Comparison of ENCODE assay signal across 1 cellular context in the genomic region with DNA sequence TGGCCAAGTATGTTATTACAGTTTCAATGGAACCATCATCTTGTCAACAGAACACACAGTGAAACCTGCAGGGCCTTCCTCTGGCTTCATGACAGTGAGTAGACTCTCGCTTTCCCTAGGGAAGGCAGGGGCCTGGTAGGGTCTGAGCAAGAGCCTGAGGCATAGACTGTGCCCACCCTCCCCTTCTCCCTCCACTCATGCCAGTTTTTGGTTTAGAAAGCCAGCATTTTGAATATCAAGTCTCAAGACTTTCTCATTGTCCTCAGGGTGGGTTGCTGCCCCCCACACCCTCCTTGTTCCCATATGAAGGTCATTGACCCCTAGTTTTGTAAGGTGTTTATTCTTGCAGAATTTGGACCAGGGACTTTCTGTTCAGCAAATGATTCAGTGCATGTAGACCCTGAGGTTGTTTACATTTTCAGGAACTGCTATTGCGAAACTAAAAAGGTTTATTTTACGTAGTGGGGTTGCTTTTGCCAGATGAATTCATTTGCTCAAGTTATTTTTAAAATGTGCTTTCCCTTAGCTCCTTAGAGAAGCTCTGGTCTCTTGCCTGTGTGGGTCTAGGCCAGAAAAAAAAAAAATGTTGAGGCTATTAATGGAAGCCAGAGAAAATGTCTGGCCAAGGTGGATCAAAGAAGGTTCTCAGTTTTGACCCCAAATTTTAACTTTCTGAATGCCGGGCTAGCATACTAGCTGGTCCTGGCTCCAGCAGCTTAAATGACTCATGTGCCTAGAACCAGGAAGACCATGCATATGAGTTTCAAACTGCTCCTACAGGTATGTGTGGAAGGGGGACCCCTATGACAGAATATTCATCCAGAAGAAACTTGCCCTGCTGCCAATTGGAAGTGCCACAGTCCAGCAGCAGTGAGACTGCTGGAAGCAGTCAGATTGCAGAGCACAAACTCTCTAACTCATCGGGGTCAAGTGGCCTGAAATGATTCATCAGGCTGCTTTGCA.
TF ChIP-seq lines count a peak whose summit lies in the region.

No MANE protein-coding gene starts in this region.

TF ChIP-seq in HepG2, 621 proteins besides CTCF, POLR2A, EP300 and RAD21 (continued from another document and continues in another):
- TF ChIP-seq ZNF678 (CRISPR knock-in tag; IDR thresholded peaks at IDR 0.05) (no peak), ZSCAN5A (CRISPR knock-in tag; IDR thresholded peaks at IDR 0.05; ENCODE audit: borderline replicate concordance) (no peak), NRL (CRISPR knock-in tag; IDR thresholded peaks at IDR 0.05; ENCODE audit: borderline replicate concordance) (no peak), ZSCAN29 (CRISPR knock-in tag; conservative IDR thresholded peaks at IDR 0.05) (no peak), ARHGAP35 (CRISPR knock-in tag; IDR thresholded peaks at IDR 0.05; ENCODE audit: borderline replicate concordance) (no peak), FOXO1 (CRISPR knock-in tag; IDR thresholded peaks at IDR 0.05) (peak; percentile 74; the same call in 1 of the 2 replicates), PHF8 (CRISPR knock-in tag; IDR thresholded peaks at IDR 0.05) (no peak), NR3C1 (CRISPR knock-in tag; IDR thresholded peaks at IDR 0.05) (no peak), PHB2 (IDR thresholded peaks at IDR 0.05; ENCODE audit: partially characterized antibody) (no peak), NFIC (IDR thresholded peaks at IDR 0.05; ENCODE audit: low read length) (peak; percentile 59; the same call in 1 of the 2 replicates), ZNF451 (CRISPR knock-in tag; IDR thresholded peaks at IDR 0.05) (no peak), DPF2 (CRISPR knock-in tag; IDR thresholded peaks at IDR 0.05; ENCODE audit: borderline replicate concordance, low read depth) (peak; percentile 75), ZNF253 (CRISPR knock-in tag; IDR thresholded peaks at IDR 0.05; ENCODE audit: borderline replicate concordance) (no peak), SKIL (CRISPR knock-in tag; IDR thresholded peaks at IDR 0.05; ENCODE audit: borderline replicate concordance) (0 out of 2 replicates have a peak, but pooled peaks have one; percentile 18), RXRA (CRISPR knock-in tag; IDR thresholded peaks at IDR 0.05) (peak; percentile 70; the same call in 1 of the 2 replicates), LCORL (IDR thresholded peaks at IDR 0.05) (no peak), LCORL (CRISPR knock-in tag; IDR thresholded peaks at IDR 0.05) (peak; percentile 68; the same call in 1 of the 2 replicates), FOXJ3 (CRISPR knock-in tag; IDR thresholded peaks at IDR 0.05; ENCODE audit: borderline replicate concordance) (peak; percentile 44; the same call in 1 of the 2 replicates), ZNF232 (CRISPR knock-in tag; IDR thresholded peaks at IDR 0.05; ENCODE audit: borderline replicate concordance) (no peak), EED (CRISPR knock-in tag; IDR thresholded peaks at IDR 0.05) (no peak), TEAD3 (CRISPR knock-in tag; optimal IDR thresholded peaks at IDR 0.05; ENCODE audit: borderline replicate concordance) (no peak), DR1 (CRISPR knock-in tag; IDR thresholded peaks at IDR 0.05) (no peak), ZBTB21 (CRISPR knock-in tag; IDR thresholded peaks at IDR 0.05) (no peak), PCBP2 (optimal IDR thresholded peaks at IDR 0.05; ENCODE audit: low read depth, low read length, poor library complexity, severe bottlenecking) (no peak), ZNF761 (CRISPR knock-in tag; conservative IDR thresholded peaks at IDR 0.05) (no peak), HHEX (CRISPR knock-in tag; IDR thresholded peaks at IDR 0.05) (no peak; the same call in 1 of the 2 replicates), ATF7 (IDR thresholded peaks at IDR 0.05) (no peak), ATF7 (CRISPR knock-in tag; IDR thresholded peaks at IDR 0.05) (no peak), ZNF275 (CRISPR knock-in tag; IDR thresholded peaks at IDR 0.05; ENCODE audit: borderline replicate concordance) (no peak), TCF12 (IDR thresholded peaks at IDR 0.05) (no peak), TCF12 (CRISPR knock-in tag; IDR thresholded peaks at IDR 0.05) (no peak), REL (CRISPR knock-in tag; conservative IDR thresholded peaks at IDR 0.05) (no peak), ATF3 (CRISPR knock-in tag; IDR thresholded peaks at IDR 0.05) (no peak), ZBTB26 (CRISPR knock-in tag; IDR thresholded peaks at IDR 0.05; ENCODE audit: borderline replicate concordance) (no peak), SNAI1 (CRISPR knock-in tag; IDR thresholded peaks at IDR 0.05; ENCODE audit: borderline replicate concordance) (no peak), TEF (CRISPR knock-in tag; IDR thresholded peaks at IDR 0.05) (no peak), FOXA3 (CRISPR knock-in tag; IDR thresholded peaks at IDR 0.05) (peak; percentile 94), JDP2 (CRISPR knock-in tag; IDR thresholded peaks at IDR 0.05; ENCODE audit: borderline replicate concordance) (no peak), HNF4A (CRISPR knock-in tag; IDR thresholded peaks at IDR 0.05) (peak; percentile 60), NCOR1 (IDR thresholded peaks at IDR 0.05; ENCODE audit: borderline replicate concordance, low read length) (peak; percentile 75; the same call in 1 of the 2 replicates), IRX3 (CRISPR knock-in tag; IDR thresholded peaks at IDR 0.05; ENCODE audit: borderline replicate concordance, low read depth) (no peak)
- TF ChIP-seq, protein P1, sequence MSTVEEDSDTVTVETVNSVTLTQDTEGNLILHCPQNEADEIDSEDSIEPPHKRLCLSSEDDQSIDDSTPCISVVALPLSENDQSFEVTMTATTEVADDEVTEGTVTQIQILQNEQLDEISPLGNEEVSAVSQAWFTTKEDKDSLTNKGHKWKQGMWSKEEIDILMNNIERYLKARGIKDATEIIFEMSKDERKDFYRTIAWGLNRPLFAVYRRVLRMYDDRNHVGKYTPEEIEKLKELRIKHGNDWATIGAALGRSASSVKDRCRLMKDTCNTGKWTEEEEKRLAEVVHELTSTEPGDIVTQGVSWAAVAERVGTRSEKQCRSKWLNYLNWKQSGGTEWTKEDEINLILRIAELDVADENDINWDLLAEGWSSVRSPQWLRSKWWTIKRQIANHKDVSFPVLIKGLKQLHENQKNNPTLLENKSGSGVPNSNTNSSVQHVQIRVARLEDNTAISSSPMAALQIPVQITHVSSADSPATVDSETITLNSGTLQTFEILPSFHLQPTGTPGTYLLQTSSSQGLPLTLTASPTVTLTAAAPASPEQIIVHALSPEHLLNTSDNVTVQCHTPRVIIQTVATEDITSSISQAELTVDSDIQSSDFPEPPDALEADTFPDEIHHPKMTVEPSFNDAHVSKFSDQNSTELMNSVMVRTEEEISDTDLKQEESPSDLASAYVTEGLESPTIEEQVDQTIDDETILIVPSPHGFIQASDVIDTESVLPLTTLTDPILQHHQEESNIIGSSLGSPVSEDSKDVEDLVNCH (CRISPR knock-in tag; IDR thresholded peaks at IDR 0.05) = no peak
- TF ChIP-seq, protein P2, sequence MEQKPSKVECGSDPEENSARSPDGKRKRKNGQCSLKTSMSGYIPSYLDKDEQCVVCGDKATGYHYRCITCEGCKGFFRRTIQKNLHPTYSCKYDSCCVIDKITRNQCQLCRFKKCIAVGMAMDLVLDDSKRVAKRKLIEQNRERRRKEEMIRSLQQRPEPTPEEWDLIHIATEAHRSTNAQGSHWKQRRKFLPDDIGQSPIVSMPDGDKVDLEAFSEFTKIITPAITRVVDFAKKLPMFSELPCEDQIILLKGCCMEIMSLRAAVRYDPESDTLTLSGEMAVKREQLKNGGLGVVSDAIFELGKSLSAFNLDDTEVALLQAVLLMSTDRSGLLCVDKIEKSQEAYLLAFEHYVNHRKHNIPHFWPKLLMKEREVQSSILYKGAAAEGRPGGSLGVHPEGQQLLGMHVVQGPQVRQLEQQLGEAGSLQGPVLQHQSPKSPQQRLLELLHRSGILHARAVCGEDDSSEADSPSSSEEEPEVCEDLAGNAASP (CRISPR knock-in tag; IDR thresholded peaks at IDR 0.05; ENCODE audit: borderline replicate concordance) = no peak
- TF ChIP-seq, protein P3, sequence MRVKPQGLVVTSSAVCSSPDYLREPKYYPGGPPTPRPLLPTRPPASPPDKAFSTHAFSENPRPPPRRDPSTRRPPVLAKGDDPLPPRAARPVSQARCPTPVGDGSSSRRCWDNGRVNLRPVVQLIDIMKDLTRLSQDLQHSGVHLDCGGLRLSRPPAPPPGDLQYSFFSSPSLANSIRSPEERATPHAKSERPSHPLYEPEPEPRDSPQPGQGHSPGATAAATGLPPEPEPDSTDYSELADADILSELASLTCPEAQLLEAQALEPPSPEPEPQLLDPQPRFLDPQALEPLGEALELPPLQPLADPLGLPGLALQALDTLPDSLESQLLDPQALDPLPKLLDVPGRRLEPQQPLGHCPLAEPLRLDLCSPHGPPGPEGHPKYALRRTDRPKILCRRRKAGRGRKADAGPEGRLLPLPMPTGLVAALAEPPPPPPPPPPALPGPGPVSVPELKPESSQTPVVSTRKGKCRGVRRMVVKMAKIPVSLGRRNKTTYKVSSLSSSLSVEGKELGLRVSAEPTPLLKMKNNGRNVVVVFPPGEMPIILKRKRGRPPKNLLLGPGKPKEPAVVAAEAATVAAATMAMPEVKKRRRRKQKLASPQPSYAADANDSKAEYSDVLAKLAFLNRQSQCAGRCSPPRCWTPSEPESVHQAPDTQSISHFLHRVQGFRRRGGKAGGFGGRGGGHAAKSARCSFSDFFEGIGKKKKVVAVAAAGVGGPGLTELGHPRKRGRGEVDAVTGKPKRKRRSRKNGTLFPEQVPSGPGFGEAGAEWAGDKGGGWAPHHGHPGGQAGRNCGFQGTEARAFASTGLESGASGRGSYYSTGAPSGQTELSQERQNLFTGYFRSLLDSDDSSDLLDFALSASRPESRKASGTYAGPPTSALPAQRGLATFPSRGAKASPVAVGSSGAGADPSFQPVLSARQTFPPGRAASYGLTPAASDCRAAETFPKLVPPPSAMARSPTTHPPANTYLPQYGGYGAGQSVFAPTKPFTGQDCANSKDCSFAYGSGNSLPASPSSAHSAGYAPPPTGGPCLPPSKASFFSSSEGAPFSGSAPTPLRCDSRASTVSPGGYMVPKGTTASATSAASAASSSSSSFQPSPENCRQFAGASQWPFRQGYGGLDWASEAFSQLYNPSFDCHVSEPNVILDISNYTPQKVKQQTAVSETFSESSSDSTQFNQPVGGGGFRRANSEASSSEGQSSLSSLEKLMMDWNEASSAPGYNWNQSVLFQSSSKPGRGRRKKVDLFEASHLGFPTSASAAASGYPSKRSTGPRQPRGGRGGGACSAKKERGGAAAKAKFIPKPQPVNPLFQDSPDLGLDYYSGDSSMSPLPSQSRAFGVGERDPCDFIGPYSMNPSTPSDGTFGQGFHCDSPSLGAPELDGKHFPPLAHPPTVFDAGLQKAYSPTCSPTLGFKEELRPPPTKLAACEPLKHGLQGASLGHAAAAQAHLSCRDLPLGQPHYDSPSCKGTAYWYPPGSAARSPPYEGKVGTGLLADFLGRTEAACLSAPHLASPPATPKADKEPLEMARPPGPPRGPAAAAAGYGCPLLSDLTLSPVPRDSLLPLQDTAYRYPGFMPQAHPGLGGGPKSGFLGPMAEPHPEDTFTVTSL (CRISPR knock-in tag; IDR thresholded peaks at IDR 0.05; ENCODE audit: borderline replicate concordance) = peak; percentile 91; the same call in 1 of the 2 replicates
